In the genomic region with DNA sequence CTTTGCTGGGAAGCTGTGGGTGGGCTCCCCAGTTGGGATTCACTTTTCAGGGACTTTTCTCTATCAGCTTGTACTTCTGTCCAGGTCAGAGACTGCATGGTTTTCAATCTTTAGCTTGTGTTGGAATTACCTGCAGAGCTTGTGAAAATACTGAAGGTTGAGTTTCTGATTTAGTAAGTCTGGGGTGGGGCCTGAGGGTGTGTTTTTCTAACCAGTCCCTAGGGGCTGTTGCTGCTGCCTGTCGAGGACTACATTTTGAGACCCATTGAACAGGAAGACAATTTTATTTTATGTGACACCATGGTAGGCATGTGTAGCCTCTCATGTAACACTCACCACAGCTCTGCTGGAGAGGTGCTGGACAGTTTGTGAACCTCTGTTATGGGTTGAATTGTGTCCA, we compare ENCODE assay signal across 1 cellular context.
TF ChIP-seq lines count a peak whose summit lies in the region.

No MANE protein-coding gene starts in this region.

TF ChIP-seq in GM12878, 131 proteins besides CTCF, POLR2A, EP300 and RAD21:
- TF ChIP-seq MEF2B (IDR thresholded peaks at IDR 0.05; ENCODE audit: partially characterized antibody, poor library complexity, severe bottlenecking) (peak; percentile 84), KLF5 (IDR thresholded peaks at IDR 0.05; ENCODE audit: partially characterized antibody) (no peak)
